In the genomic region with DNA sequence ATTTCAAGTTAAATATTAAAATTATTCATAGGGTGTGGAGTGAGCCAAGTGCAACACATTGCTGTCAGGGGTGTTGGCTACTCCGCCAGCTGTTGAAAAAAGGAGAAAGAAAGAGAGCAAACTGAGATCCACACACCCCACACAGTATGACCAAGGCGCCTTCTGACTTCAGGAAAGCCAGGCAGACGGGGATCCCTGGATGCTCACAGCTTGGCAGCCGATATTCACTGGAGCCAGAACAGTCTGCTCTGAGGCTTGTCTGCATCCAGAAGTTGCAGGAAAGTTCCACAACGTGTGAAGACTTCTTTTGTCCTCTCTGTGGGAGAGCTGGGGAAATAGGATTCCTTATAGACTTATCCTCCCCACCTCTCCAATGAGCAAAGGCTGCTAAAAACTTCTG, we compare ENCODE assay signal across 1 cellular context.
TF ChIP-seq lines count a peak whose summit lies in the region.

No MANE protein-coding gene starts in this region.

TF ChIP-seq in HepG2, 621 proteins besides CTCF, POLR2A, EP300 and RAD21 (continued from another document):
- TF ChIP-seq, protein P1, sequence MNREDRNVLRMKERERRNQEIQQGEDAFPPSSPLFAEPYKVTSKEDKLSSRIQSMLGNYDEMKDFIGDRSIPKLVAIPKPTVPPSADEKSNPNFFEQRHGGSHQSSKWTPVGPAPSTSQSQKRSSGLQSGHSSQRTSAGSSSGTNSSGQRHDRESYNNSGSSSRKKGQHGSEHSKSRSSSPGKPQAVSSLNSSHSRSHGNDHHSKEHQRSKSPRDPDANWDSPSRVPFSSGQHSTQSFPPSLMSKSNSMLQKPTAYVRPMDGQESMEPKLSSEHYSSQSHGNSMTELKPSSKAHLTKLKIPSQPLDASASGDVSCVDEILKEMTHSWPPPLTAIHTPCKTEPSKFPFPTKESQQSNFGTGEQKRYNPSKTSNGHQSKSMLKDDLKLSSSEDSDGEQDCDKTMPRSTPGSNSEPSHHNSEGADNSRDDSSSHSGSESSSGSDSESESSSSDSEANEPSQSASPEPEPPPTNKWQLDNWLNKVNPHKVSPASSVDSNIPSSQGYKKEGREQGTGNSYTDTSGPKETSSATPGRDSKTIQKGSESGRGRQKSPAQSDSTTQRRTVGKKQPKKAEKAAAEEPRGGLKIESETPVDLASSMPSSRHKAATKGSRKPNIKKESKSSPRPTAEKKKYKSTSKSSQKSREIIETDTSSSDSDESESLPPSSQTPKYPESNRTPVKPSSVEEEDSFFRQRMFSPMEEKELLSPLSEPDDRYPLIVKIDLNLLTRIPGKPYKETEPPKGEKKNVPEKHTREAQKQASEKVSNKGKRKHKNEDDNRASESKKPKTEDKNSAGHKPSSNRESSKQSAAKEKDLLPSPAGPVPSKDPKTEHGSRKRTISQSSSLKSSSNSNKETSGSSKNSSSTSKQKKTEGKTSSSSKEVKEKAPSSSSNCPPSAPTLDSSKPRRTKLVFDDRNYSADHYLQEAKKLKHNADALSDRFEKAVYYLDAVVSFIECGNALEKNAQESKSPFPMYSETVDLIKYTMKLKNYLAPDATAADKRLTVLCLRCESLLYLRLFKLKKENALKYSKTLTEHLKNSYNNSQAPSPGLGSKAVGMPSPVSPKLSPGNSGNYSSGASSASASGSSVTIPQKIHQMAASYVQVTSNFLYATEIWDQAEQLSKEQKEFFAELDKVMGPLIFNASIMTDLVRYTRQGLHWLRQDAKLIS (CRISPR knock-in tag; IDR thresholded peaks at IDR 0.05): no peak
- TF ChIP-seq ZNF569 (CRISPR knock-in tag; IDR thresholded peaks at IDR 0.05; ENCODE audit: borderline replicate concordance) (no peak), KLF9 (CRISPR knock-in tag; IDR thresholded peaks at IDR 0.05; ENCODE audit: low read depth) (no peak), ZNF354B (CRISPR knock-in tag; IDR thresholded peaks at IDR 0.05) (no peak), ARNTL (CRISPR knock-in tag; IDR thresholded peaks at IDR 0.05) (no peak), FOXM1 (CRISPR knock-in tag; IDR thresholded peaks at IDR 0.05) (no peak), NAIF1 (CRISPR knock-in tag; IDR thresholded peaks at IDR 0.05; ENCODE audit: borderline replicate concordance) (no peak), ZNF644 (CRISPR knock-in tag; IDR thresholded peaks at IDR 0.05; ENCODE audit: low read depth) (no peak), HNRNPLL (IDR thresholded peaks at IDR 0.05; ENCODE audit: low read depth, low read length, poor library complexity, severe bottlenecking) (no peak), SIN3B (IDR thresholded peaks at IDR 0.05; ENCODE audit: low read length) (no peak), SPEN (CRISPR knock-in tag; IDR thresholded peaks at IDR 0.05; ENCODE audit: low read depth) (no peak)
- TF ChIP-seq, protein P2, sequence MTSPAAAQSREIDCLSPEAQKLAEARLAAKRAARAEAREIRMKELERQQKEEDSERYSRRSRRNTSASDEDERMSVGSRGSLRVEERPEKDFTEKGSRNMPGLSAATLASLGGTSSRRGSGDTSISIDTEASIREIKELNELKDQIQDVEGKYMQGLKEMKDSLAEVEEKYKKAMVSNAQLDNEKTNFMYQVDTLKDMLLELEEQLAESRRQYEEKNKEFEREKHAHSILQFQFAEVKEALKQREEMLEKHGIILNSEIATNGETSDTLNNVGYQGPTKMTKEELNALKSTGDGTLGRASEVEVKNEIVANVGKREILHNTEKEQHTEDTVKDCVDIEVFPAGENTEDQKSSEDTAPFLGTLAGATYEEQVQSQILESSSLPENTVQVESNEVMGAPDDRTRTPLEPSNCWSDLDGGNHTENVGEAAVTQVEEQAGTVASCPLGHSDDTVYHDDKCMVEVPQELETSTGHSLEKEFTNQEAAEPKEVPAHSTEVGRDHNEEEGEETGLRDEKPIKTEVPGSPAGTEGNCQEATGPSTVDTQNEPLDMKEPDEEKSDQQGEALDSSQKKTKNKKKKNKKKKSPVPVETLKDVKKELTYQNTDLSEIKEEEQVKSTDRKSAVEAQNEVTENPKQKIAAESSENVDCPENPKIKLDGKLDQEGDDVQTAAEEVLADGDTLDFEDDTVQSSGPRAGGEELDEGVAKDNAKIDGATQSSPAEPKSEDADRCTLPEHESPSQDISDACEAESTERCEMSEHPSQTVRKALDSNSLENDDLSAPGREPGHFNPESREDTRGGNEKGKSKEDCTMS (CRISPR knock-in tag; conservative IDR thresholded peaks at IDR 0.05): no peak
TF ChIP-seq in HepG2: peak in this region for 0.
